10 cellular contexts compared by ENCODE assay signal in genomic region chr16:53817117-53817516, GRCh38.
A peak's percentile ranks its signal among the peaks of the same experiment; 100 is the strongest.
DNase-seq lines count a peak whose midpoint lies in the region; ATAC-seq, FAIRE-seq and TF ChIP-seq lines count a peak whose summit lies in the region.
"Had no signal": no experiment of that assay in that cellular context is flagged by ENCODE, and none has a peak within 500 bp of the region (broad histone marks: within the 10 kb centered on the region; RNA-seq: fewer than 3 reads in every experiment).

No MANE protein-coding gene starts in this region.

- POLR2A ChIA-PET in PC-3 (lab: Charles Lee; ENCODE audit: unreplicated experiment), result no interaction called here
- POLR2A ChIA-PET in endothelial cell of umbilical vein (lab: Charles Lee), result interaction anchor here (0.8 kb wide), 1 partner anchor 113 kb away, joined by 3 read pairs; the partner anchor contains the start of gene FTO

- no peak for TF ChIP-seq POLR2A in endothelial cell of umbilical vein (IDR thresholded peaks at IDR 0.05; ENCODE audit: low read depth, low read length)

- H2AFZ ChIP-seq in PC-3 (ENCODE audit: low read length) (no peak overlapping the region), endothelial cell of umbilical vein (ENCODE audit: low read depth, low read length) (no peak overlapping the region)
- H2AFZ ChIP-seq: parathyroid adenoma had no signal

- TF ChIP-seq CTCF in AG10803 (conservative IDR thresholded peaks at IDR 0.05; ENCODE audit: low read length), result no peak
- no peak for TF ChIP-seq CTCF in PC-3 (conservative IDR thresholded peaks at IDR 0.05; ENCODE audit: low read depth, low read length)
- no peak for TF ChIP-seq CTCF in endothelial cell of umbilical vein (IDR thresholded peaks at IDR 0.05; ENCODE audit: extremely low read depth in 1 of 2, insufficient read depth in 1 of 2, low read depth in 1 of 2, low read length in 2 of 2)
- no peak for TF ChIP-seq CTCF in omental fat pad (IDR thresholded peaks at IDR 0.05)

- H3K27ac ChIP-seq in PC-3 (ENCODE audit: low read length) (no peak overlapping the region), endothelial cell of umbilical vein (ENCODE audit: insufficient read depth, low read depth, low read length) (no peak overlapping the region)
- H3K27ac ChIP-seq: colonic mucosa, parathyroid adenoma had no signal

- peaks cover 32% of the 10 kb centered on the region for H3K4me1 ChIP-seq in PC-3 (ENCODE audit: insufficient read depth, low read length)
- H3K4me1 ChIP-seq in endothelial cell of umbilical vein (ENCODE audit: control insufficient read depth, extremely low read depth, insufficient read depth, low read length), result no peaks in the 10 kb centered on the region
- H3K4me1 ChIP-seq: parathyroid adenoma had no signal

- H3F3A ChIP-seq in PC-3 (ENCODE audit: low read length, unreplicated experiment), result no peaks in the 10 kb centered on the region

- DNase-seq in AG10803 (ENCODE audit: low read depth) (peak; percentile 96), PC-3 (peak; percentile 72), endothelial cell of umbilical vein (ENCODE audit: low read depth, low spot score) (peak; percentile 64), omental fat pad (ENCODE audit: low spot score) (peak; percentile 29), NOMO-1 treated with dmso at 0.1 percent for 144 hours (lab: John Stamatoyannopoulos, UW; ENCODE audit: unreplicated experiment) (no peak), middle frontal gyrus (ENCODE audit: extremely low spot score, low spot score) (no peak), NCI-H1105 treated with DMSO at 0.1 percent for 48 hours (lab: John Stamatoyannopoulos, UW) (no peak)
- DNase-seq: colonic mucosa had no signal

- H3K36me3 ChIP-seq in PC-3 (ENCODE audit: low read depth, low read length) (no peaks in the 10 kb centered on the region), endothelial cell of umbilical vein (ENCODE audit: control insufficient read depth in 2 of 2, extremely low read depth in 1 of 2, insufficient read depth in 2 of 2, low read length in 2 of 2) (no peaks in the 10 kb centered on the region)
- H3K36me3 ChIP-seq: colonic mucosa had no signal

- dilution Hi-C loops in endothelial cell of umbilical vein (cut with MboI; ENCODE audit: extremely low pct_ligation_motif_present, low sequenced_read_pairs), result no loop called here

- H4K20me1 ChIP-seq in PC-3 (ENCODE audit: low read length) (no peaks in the 10 kb centered on the region), endothelial cell of umbilical vein (replicated peaks; ENCODE audit: control insufficient read depth, extremely low read depth, insufficient read depth, low read length) (no peaks in the 10 kb centered on the region)

- H3K9ac ChIP-seq in PC-3 (ENCODE audit: low read length) (no peak overlapping the region), endothelial cell of umbilical vein (replicated peaks; ENCODE audit: extremely low read depth, insufficient read depth, low read length) (no peak overlapping the region)
- H3K9ac ChIP-seq: parathyroid adenoma had no signal

- CTCF ChIA-PET in PC-3 (lab: Charles Lee) (no interaction called here), endothelial cell of umbilical vein (lab: Charles Lee) (interaction anchor here (0.9 to 1.2 kb wide), 5 partner anchors 8 to 74 kb away, joined by 3 to 6 read pairs (median 5); no protein-coding TSS in a partner anchor)

- H3K9me3 ChIP-seq in PC-3 (ENCODE audit: low read length), result no peaks in the 10 kb centered on the region
- no peaks in the 10 kb centered on the region for H3K9me3 ChIP-seq in endothelial cell of umbilical vein (replicated peaks; ENCODE audit: control insufficient read depth, insufficient read depth, low read length)
- H3K9me3 ChIP-seq: colonic mucosa had no signal

- H3K79me2 ChIP-seq in PC-3 (ENCODE audit: low read length), result no peaks in the 10 kb centered on the region
- no peaks in the 10 kb centered on the region for H3K79me2 ChIP-seq in endothelial cell of umbilical vein (ENCODE audit: control insufficient read depth, insufficient read depth, low read length)

- intact Hi-C loops in PC-3 (cut with micrococcal nuclease) (loop anchor here (5.0 to 10.0 kb wide), 3 partner anchors 35 to 75 kb away; no protein-coding TSS in a partner anchor), endothelial cell of umbilical vein (cut with micrococcal nuclease) (loop anchor here (5.0 kb wide), 1 partner anchor 50 kb away; no protein-coding TSS in a partner anchor)

- no peak for FAIRE-seq in endothelial cell of umbilical vein (lab: Jason Lieb, UNC)

- peak; percentile 80 for ATAC-seq in PC-3
- peak; percentile 75 for ATAC-seq in omental fat pad (ENCODE audit: low FRiP score)
- ATAC-seq in GM21526 (IDR thresholded peaks at IDR 0.05; ENCODE audit: low FRiP score, unreplicated experiment), result no peak

- H3K9me2 ChIP-seq in PC-3 (replicated peaks; ENCODE audit: low read length), result no peaks in the 10 kb centered on the region

- H3K27me3 ChIP-seq in PC-3 (ENCODE audit: low read length), result no peaks in the 10 kb centered on the region
- H3K27me3 ChIP-seq in endothelial cell of umbilical vein (ENCODE audit: control insufficient read depth in 2 of 2, insufficient read depth in 2 of 2, low read length in 2 of 2), result no peaks in the 10 kb centered on the region
- H3K27me3 ChIP-seq: colonic mucosa had no signal

- BruUV-seq in PC-3 (replicated peaks; lab: Mats Ljungman, UMichigan), result no TSS peak
- BruUV-seq in endothelial cell of umbilical vein (replicated peaks; lab: Mats Ljungman, UMichigan), result no TSS peak

- no peak overlapping the region for H3K4me3 ChIP-seq in AG10803 (ENCODE audit: low read length)
- no peak overlapping the region for H3K4me3 ChIP-seq in PC-3 (ENCODE audit: low read length)
- H3K4me3 ChIP-seq in endothelial cell of umbilical vein (replicated peaks in 1 of 3; ENCODE audit: insufficient read depth in 1 of 3, low read depth in 1 of 3, low read length in 3 of 3), result no peak overlapping the region
- H3K4me3 ChIP-seq: colonic mucosa had no signal

- peak overlapping the region; percentile 15 for H3K4me2 ChIP-seq in PC-3 (ENCODE audit: low read length)
- no peak overlapping the region for H3K4me2 ChIP-seq in endothelial cell of umbilical vein (ENCODE audit: insufficient read depth, low read length)

- H3K9me1 ChIP-seq in endothelial cell of umbilical vein (replicated peaks; ENCODE audit: control insufficient read depth, extremely low read depth, insufficient read depth, low read length), result no peaks in the 10 kb centered on the region

TF ChIP-seq in endothelial cell of umbilical vein, 7 proteins besides CTCF, POLR2A, EP300 and RAD21:
- TF ChIP-seq MYC (IDR thresholded peaks at IDR 0.05; ENCODE audit: low read depth, low read length) (no peak), FOS (IDR thresholded peaks at IDR 0.05; ENCODE audit: borderline replicate concordance, insufficient read depth, low read length) (no peak), MAX (IDR thresholded peaks at IDR 0.05; ENCODE audit: insufficient read depth, insufficient read length) (no peak), POLR2AphosphoS5 (IDR thresholded peaks at IDR 0.05; ENCODE audit: insufficient read depth, low read depth, low read length) (no peak), GATA2 (IDR thresholded peaks at IDR 0.05; ENCODE audit: insufficient read depth, insufficient read length, low read depth, low read length) (no peak), JUN (IDR thresholded peaks at IDR 0.05; ENCODE audit: borderline replicate concordance, insufficient read depth, insufficient read length, low read depth) (no peak), EZH2 (IDR thresholded peaks at IDR 0.05; ENCODE audit: borderline replicate concordance, low read depth, low read length, severe bottlenecking) (no peak)
TF ChIP-seq in endothelial cell of umbilical vein: peak in this region for 0.

Comparison
In these comparisons a context has a peak if more than half of its experiments do, and no peak if none do; other contexts are left out.
1. DNase-seq: peak in AG10803 (single experiment), PC-3 (single experiment), endothelial cell of umbilical vein (single experiment) and omental fat pad (single experiment); none in NOMO-1 treated with dmso at 0.1 percent for 144 hours (single experiment), middle frontal gyrus (single experiment) and NCI-H1105 treated with DMSO at 0.1 percent for 48 hours (single experiment).